19 cellular contexts compared by ENCODE assay signal in the genomic region with DNA sequence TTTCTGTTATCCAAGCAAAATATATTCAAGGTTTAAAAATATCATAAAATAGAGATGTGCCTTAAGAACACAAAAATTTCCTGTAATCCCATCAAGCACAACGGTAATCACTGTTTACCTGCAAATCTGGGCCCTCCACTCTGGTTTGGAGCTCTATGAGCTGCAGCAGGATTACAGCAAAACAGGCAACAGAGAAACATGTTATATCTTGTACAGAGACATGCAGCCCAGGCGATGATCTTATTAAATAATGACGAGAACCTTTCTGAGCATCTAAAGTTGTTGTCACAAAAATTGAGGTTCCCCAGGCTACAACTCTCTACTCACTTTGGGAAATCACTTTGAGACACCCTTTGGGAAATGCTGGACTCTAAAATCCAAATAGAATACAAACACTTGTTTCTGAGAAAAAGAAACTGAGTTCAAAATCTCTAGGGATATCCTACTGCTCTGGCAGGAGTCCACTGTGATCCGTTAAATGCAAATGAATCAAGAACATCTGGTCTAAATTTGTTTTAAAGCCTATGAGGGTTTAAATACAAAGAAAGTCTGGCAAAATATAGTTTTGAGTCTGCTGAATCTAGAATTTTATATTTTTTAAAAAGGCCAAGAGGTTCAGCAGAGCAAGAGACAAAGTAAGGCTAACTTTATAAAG. TPM values are rescaled to one million over a fixed set of nuclear protein-coding genes. Genes with fewer than 3 reads are reported as not detected.
DNase-seq lines count a peak whose midpoint lies in the region; FAIRE-seq and TF ChIP-seq lines count a peak whose summit lies in the region.
"Had no signal": no experiment of that assay in that cellular context is flagged by ENCODE, and none has a peak within 500 bp of the region (broad histone marks: within the 10 kb centered on the region; RNA-seq: fewer than 3 reads in every experiment).

No MANE protein-coding gene starts in this region.

- H3K4me3 Mint-ChIP-seq in Calu3 (ENCODE audit: low read depth, unreplicated experiment), result no peak overlapping the region
- H3K4me3 Mint-ChIP-seq: activated CD8-positive, alpha-beta T cell treated with anti-CD3 and anti-CD28 coated beads, Interleukin-2, amount 10 ng/mL, durations not matched to agents 7 days and 5 days; CD4-positive, alpha-beta T cell had no signal

- no peaks in the 10 kb centered on the region for H3K9me3 ChIP-seq in breast epithelium
- no peaks in the 10 kb centered on the region for H3K9me3 ChIP-seq in muscle layer of duodenum (ENCODE audit: control insufficient read depth in 1 of 2, low read length in 2 of 2)
- H3K9me3 ChIP-seq: mucosa of descending colon, ovary, transverse colon had no signal

- no peak overlapping the region for H3K27ac Mint-ChIP-seq in Calu3 (ENCODE audit: unreplicated experiment)
- H3K27ac Mint-ChIP-seq: activated CD8-positive, alpha-beta T cell treated with anti-CD3 and anti-CD28 coated beads, Interleukin-2, amount 10 ng/mL, durations not matched to agents 7 days and 5 days; CD4-positive, alpha-beta T cell had no signal

- H3K9me3 Mint-ChIP-seq in Calu3 (ENCODE audit: low read depth, unreplicated experiment), result no peaks in the 10 kb centered on the region
- H3K9me3 Mint-ChIP-seq: CD4-positive, alpha-beta T cell had no signal

- BruUV-seq in Calu3 (replicated peaks; lab: Mats Ljungman, UMichigan), result no TSS peak

- FAIRE-seq in GM12892 (lab: Jason Lieb, UNC), result no peak
- FAIRE-seq: H1, kidney had no signal

- CTCF ChIA-PET in Calu3 (lab: Charles Lee), result no interaction called here

- TF ChIP-seq CTCF in breast epithelium (IDR thresholded peaks at IDR 0.05) (no peak), Calu3 (IDR thresholded peaks at IDR 0.05; ENCODE audit: unreplicated experiment) (no peak)

- H3K4me1 ChIP-seq in breast epithelium (no peaks in the 10 kb centered on the region), muscle layer of duodenum (ENCODE audit: control insufficient read depth in 1 of 2, insufficient read depth in 2 of 2, low read length in 2 of 2) (no peaks in the 10 kb centered on the region)
- H3K4me1 ChIP-seq: SJCRH30, transverse colon had no signal

- H3K27ac ChIP-seq in breast epithelium (peak overlapping the region; percentile 48 to 52), muscle layer of duodenum (ENCODE audit: low read length) (peak overlapping the region; percentile 20)
- H3K27ac ChIP-seq: SJCRH30, transverse colon had no signal

- DNase-seq in GM04503 (ENCODE audit: low read depth), result peak; percentile 3
- DNase-seq in NCI-H446 treated with DMSO at 0.1 percent for 48 hours (lab: John Stamatoyannopoulos, UW), result peak; percentile 40
- DNase-seq in breast epithelium (ENCODE audit: low spot score in 2 of 2), result no peak
- DNase-seq in GM12892 (ENCODE audit: insufficient read length), result no peak
- no peak for DNase-seq in activated CD4-positive, alpha-beta T cell treated with anti-CD3 and anti-CD28 coated beads for 4 hours
- DNase-seq in NCI-H1417 treated with DMSO at 0.1 percent for 48 hours (lab: John Stamatoyannopoulos, UW), result no peak
- no peak for DNase-seq in Calu3
- DNase-seq: activated CD8-positive, alpha-beta T cell treated with anti-CD3 and anti-CD28 coated beads, Interleukin-2, amount 10 ng/mL, durations not matched to agents 7 days and 5 days; CD4-positive, alpha-beta T cell; head of caudate nucleus; kidney; mucosa of descending colon; NCI-H2081 treated with DMSO at 0.1 percent for 48 hours; ovary; SJCRH30; transverse colon had no signal

- no peaks in the 10 kb centered on the region for H3K27me3 ChIP-seq in breast epithelium
- no peaks in the 10 kb centered on the region for H3K27me3 ChIP-seq in muscle layer of duodenum (ENCODE audit: low read depth, low read length)
- H3K27me3 ChIP-seq: ovary, SJCRH30, transverse colon had no signal

- no peaks in the 10 kb centered on the region for H3K4me1 Mint-ChIP-seq in Calu3 (ENCODE audit: low read depth, unreplicated experiment)

- H3K36me3 ChIP-seq in breast epithelium (no peaks in the 10 kb centered on the region), muscle layer of duodenum (ENCODE audit: control insufficient read depth in 1 of 2, insufficient read depth in 2 of 2, low read length in 2 of 2) (no peaks in the 10 kb centered on the region)
- H3K36me3 ChIP-seq: ovary, SJCRH30, transverse colon had no signal

- TF ChIP-seq POLR2A in breast epithelium (IDR thresholded peaks at IDR 0.05) (no peak), GM12892 (IDR thresholded peaks at IDR 0.05; ENCODE audit: low read depth, low read length) (no peak)

- no peaks in the 10 kb centered on the region for H3K36me3 Mint-ChIP-seq in Calu3 (ENCODE audit: insufficient read depth, unreplicated experiment)

- intact Hi-C loops in breast epithelium (cut with DNase I; ENCODE audit: low total_unique reads), result no loop called here
- intact Hi-C loops in Calu3 (cut with micrococcal nuclease; ENCODE audit: unreplicated experiment), result no loop called here

- H3K27me3 Mint-ChIP-seq in Calu3 (ENCODE audit: unreplicated experiment), result no peaks in the 10 kb centered on the region

- H3K4me3 ChIP-seq in breast epithelium (no peak overlapping the region), muscle layer of duodenum (ENCODE audit: low read depth in 1 of 2, low read length in 2 of 2) (no peak overlapping the region)
- H3K4me3 ChIP-seq: mucosa of descending colon, ovary, SJCRH30, skin epidermis, transverse colon had no signal

RNA-seq across cellular contexts. Expression of a gene that starts 36.3 kb away (rescaled TPM):
- total RNA-seq in breast epithelium (10 to 100 TPM; 24.6 to 30.2 (median 27.5) TPM), Calu3 (2022) (28.2 and 39.3 TPM in 2 replicates)
- 0.15 TPM for polyA plus RNA-seq in GM12892 (2012; ENCODE audit: missing spikeins)
- total RNA-seq: CD4-positive, alpha-beta T cell had no signal

Comparison
In these comparisons a context has a peak if more than half of its experiments do, and no peak if none do; other contexts are left out.
1. DNase-seq: peak in GM04503 (single experiment) and NCI-H446 treated with DMSO at 0.1 percent for 48 hours (single experiment); none in breast epithelium (0 of 2), GM12892 (single experiment), activated CD4-positive, alpha-beta T cell treated with anti-CD3 and anti-CD28 coated beads for 4 hours (0 of 2), NCI-H1417 treated with DMSO at 0.1 percent for 48 hours (single experiment) and Calu3 (single experiment).